1 cellular context compared by ENCODE assay signal in the genomic region with DNA sequence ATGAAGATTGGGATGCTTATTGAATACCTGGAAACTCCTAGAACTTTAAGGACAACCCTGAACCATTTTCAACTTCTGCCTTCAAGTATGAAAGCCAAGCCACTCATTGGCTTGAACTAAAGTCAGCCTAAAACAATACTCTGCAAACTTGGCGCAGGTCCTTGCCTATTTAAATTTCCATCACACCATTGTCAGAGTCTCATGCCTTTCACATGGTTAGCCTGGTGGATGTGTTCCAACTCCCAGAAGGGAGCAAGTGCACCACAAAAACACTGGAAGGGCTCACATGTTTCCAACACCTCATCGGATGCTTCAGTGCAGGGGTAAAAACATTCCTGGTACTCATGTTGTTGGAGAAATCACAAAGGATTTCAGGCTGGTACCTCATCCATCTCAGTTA.
TF ChIP-seq lines count a peak whose summit lies in the region.

No MANE protein-coding gene starts in this region.

TF ChIP-seq in endothelial cell of umbilical vein, 7 proteins besides CTCF, POLR2A, EP300 and RAD21:
- TF ChIP-seq EZH2 (IDR thresholded peaks at IDR 0.05; ENCODE audit: borderline replicate concordance, low read depth, low read length, severe bottlenecking) (no peak), FOS (IDR thresholded peaks at IDR 0.05; ENCODE audit: borderline replicate concordance, insufficient read depth, low read length) (no peak), MYC (IDR thresholded peaks at IDR 0.05; ENCODE audit: low read depth, low read length) (no peak), POLR2AphosphoS5 (IDR thresholded peaks at IDR 0.05; ENCODE audit: insufficient read depth, low read depth, low read length) (no peak), GATA2 (IDR thresholded peaks at IDR 0.05; ENCODE audit: insufficient read depth, insufficient read length, low read depth, low read length) (no peak), JUN (IDR thresholded peaks at IDR 0.05; ENCODE audit: borderline replicate concordance, insufficient read depth, insufficient read length, low read depth) (no peak)
- TF ChIP-seq, protein P1, sequence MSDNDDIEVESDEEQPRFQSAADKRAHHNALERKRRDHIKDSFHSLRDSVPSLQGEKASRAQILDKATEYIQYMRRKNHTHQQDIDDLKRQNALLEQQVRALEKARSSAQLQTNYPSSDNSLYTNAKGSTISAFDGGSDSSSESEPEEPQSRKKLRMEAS (IDR thresholded peaks at IDR 0.05; ENCODE audit: insufficient read depth, insufficient read length): no peak
